Comparison of ENCODE assay signal across 2 cellular contexts in the genomic region with DNA sequence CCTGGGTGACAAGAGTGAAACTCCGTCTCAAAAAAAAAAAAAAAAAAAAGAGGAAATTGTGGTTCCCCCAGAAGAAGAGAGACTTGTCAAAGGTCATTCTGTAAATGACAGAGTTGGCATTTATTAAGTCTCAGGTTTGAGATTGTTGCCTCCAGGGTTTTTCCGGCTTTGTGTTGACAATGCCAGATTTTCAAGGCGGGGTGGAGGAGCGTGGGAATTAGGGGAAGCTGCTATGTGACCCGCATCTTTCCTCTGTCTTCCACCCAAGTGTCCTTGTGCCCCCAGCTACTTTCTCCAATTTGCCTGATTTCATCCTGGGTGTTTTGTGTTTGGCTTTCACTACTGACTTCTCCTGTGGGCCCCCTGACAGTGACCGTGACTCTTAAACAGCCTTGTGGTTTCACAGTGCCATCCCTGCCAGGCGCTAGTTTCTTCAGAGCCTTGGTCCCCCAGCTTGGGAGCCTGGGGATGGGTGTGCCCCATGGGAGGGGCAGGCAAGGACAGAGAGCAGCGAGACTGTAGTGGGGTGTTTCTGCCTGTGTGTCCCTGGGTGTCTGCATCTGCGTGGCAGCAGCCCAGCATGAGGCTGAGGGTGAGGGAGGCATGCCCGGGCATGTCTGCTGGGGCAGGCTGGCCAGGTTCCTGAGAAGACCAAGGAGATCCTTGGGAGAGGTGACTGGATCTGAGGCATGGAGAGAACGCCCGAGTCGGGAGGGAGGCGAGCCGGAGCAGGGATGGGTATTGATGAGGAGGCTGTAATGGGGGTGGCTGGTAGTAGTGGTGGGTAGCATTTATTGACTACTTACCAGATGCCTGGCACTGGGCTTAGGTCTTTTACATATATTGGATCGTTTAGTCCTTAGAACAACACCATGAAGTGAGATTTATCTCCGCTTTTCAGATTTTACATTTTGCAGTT.
TF ChIP-seq lines count a peak whose summit lies in the region.

No MANE protein-coding gene starts in this region.

TF ChIP-seq in GM12878, 131 proteins besides CTCF, POLR2A, EP300 and RAD21 (continues in another document):
- TF ChIP-seq FOS (IDR thresholded peaks at IDR 0.05; ENCODE audit: borderline replicate concordance, extremely low read depth, insufficient read length) = no peak
- no peak for TF ChIP-seq TCF7 (IDR thresholded peaks at IDR 0.05; ENCODE audit: borderline replicate concordance)
- TF ChIP-seq RELA (IDR thresholded peaks at IDR 0.05; ENCODE audit: borderline replicate concordance, partially characterized antibody) = no peak
- no peak for TF ChIP-seq NFIC (IDR thresholded peaks at IDR 0.05; ENCODE audit: low read depth, low read length)
- TF ChIP-seq SUZ12 (IDR thresholded peaks at IDR 0.05; ENCODE audit: unreplicated experiment) = no peak
- no peak for TF ChIP-seq SUPT20H (IDR thresholded peaks at IDR 0.05; ENCODE audit: borderline replicate concordance, control insufficient read depth, low read depth, low read length)
- peak; percentile 14; the same call in 1 of the 2 replicates for TF ChIP-seq BRCA1 (IDR thresholded peaks at IDR 0.05; ENCODE audit: low read depth, low read length)
- peak; percentile 71; the same call in 1 of the 2 replicates for TF ChIP-seq JUNB (IDR thresholded peaks at IDR 0.05)
- TF ChIP-seq KDM1A (IDR thresholded peaks at IDR 0.05; ENCODE audit: borderline replicate concordance) = no peak
- TF ChIP-seq, protein P1, sequence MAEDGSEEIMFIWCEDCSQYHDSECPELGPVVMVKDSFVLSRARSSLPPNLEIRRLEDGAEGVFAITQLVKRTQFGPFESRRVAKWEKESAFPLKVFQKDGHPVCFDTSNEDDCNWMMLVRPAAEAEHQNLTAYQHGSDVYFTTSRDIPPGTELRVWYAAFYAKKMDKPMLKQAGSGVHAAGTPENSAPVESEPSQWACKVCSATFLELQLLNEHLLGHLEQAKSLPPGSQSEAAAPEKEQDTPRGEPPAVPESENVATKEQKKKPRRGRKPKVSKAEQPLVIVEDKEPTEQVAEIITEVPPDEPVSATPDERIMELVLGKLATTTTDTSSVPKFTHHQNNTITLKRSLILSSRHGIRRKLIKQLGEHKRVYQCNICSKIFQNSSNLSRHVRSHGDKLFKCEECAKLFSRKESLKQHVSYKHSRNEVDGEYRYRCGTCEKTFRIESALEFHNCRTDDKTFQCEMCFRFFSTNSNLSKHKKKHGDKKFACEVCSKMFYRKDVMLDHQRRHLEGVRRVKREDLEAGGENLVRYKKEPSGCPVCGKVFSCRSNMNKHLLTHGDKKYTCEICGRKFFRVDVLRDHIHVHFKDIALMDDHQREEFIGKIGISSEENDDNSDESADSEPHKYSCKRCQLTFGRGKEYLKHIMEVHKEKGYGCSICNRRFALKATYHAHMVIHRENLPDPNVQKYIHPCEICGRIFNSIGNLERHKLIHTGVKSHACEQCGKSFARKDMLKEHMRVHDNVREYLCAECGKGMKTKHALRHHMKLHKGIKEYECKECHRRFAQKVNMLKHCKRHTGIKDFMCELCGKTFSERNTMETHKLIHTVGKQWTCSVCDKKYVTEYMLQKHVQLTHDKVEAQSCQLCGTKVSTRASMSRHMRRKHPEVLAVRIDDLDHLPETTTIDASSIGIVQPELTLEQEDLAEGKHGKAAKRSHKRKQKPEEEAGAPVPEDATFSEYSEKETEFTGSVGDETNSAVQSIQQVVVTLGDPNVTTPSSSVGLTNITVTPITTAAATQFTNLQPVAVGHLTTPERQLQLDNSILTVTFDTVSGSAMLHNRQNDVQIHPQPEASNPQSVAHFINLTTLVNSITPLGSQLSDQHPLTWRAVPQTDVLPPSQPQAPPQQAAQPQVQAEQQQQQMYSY (CRISPR knock-in tag; IDR thresholded peaks at IDR 0.05) = no peak
- TF ChIP-seq CBFB (IDR thresholded peaks at IDR 0.05; ENCODE audit: low read depth) = peak; percentile 62
- no peak for TF ChIP-seq SREBF1 (IDR thresholded peaks at IDR 0.05; ENCODE audit: low read length)
- TF ChIP-seq TCF3 (IDR thresholded peaks at IDR 0.05; ENCODE audit: borderline replicate concordance, insufficient read depth, low read depth, low read length) = no peak
- TF ChIP-seq STAT1 (conservative IDR thresholded peaks at IDR 0.05) = no peak
- no peak for TF ChIP-seq CHD4 (IDR thresholded peaks at IDR 0.05)
- TF ChIP-seq MXI1 (IDR thresholded peaks at IDR 0.05; ENCODE audit: low read depth, low read length) = 0 out of 2 replicates have a peak, but pooled peaks have one; percentile 9
- no peak for TF ChIP-seq MTA3 (IDR thresholded peaks at IDR 0.05; ENCODE audit: borderline replicate concordance, low read length)
- peak; percentile 49; the same call in 1 of the 2 replicates for TF ChIP-seq JUND (IDR thresholded peaks at IDR 0.05; ENCODE audit: low read depth, low read length)
- no peak; the same call in 2 of the 3 replicates for TF ChIP-seq POU2F2 (IDR thresholded peaks at IDR 0.05; ENCODE audit: borderline replicate concordance, low read depth, low read length)
- TF ChIP-seq ZSCAN29 (IDR thresholded peaks at IDR 0.05) = 0 out of 2 replicates have a peak, but pooled peaks have one; percentile 61
- TF ChIP-seq, protein P2, sequence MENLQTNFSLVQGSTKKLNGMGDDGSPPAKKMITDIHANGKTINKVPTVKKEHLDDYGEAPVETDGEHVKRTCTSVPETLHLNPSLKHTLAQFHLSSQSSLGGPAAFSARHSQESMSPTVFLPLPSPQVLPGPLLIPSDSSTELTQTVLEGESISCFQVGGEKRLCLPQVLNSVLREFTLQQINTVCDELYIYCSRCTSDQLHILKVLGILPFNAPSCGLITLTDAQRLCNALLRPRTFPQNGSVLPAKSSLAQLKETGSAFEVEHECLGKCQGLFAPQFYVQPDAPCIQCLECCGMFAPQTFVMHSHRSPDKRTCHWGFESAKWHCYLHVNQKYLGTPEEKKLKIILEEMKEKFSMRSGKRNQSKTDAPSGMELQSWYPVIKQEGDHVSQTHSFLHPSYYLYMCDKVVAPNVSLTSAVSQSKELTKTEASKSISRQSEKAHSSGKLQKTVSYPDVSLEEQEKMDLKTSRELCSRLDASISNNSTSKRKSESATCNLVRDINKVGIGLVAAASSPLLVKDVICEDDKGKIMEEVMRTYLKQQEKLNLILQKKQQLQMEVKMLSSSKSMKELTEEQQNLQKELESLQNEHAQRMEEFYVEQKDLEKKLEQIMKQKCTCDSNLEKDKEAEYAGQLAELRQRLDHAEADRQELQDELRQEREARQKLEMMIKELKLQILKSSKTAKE (IDR thresholded peaks at IDR 0.05; ENCODE audit: low read depth, poor library complexity, severe bottlenecking) = peak; percentile 90
- TF ChIP-seq HCFC1 (IDR thresholded peaks at IDR 0.05; ENCODE audit: low read length) = no peak

TF ChIP-seq in HepG2, 621 proteins besides CTCF, POLR2A, EP300 and RAD21:
- TF ChIP-seq SUZ12 (IDR thresholded peaks at IDR 0.05; ENCODE audit: low read depth, low read length) (no peak), BRD4 (CRISPR knock-in tag; IDR thresholded peaks at IDR 0.05) (peak; percentile 58; the same call in 1 of the 2 replicates), HNRNPL (IDR thresholded peaks at IDR 0.05; ENCODE audit: low read depth, low read length) (peak; percentile 87), ZNF577 (CRISPR knock-in tag; IDR thresholded peaks at IDR 0.05; ENCODE audit: borderline replicate concordance, low read depth) (no peak), EHMT2 (IDR thresholded peaks at IDR 0.05; ENCODE audit: borderline replicate concordance, low read depth, low read length) (no peak), SOX6 (IDR thresholded peaks at IDR 0.05) (no peak), SOX6 (CRISPR knock-in tag; IDR thresholded peaks at IDR 0.05) (no peak), TP53 (CRISPR knock-in tag; conservative IDR thresholded peaks at IDR 0.05) (peak; percentile 100), ZNF570 (CRISPR knock-in tag; IDR thresholded peaks at IDR 0.05; ENCODE audit: borderline replicate concordance) (no peak), HHEX (CRISPR knock-in tag; IDR thresholded peaks at IDR 0.05) (0 out of 2 replicates have a peak, but pooled peaks have one; percentile 20), NAIF1 (CRISPR knock-in tag; IDR thresholded peaks at IDR 0.05; ENCODE audit: borderline replicate concordance) (no peak), ZNF326 (CRISPR knock-in tag; IDR thresholded peaks at IDR 0.05; ENCODE audit: borderline replicate concordance) (no peak), ZNF768 (CRISPR knock-in tag; IDR thresholded peaks at IDR 0.05) (peak; percentile 46; the same call in 1 of the 2 replicates), PHF21A (CRISPR knock-in tag; IDR thresholded peaks at IDR 0.05) (0 out of 2 replicates have a peak, but pooled peaks have one; percentile 34), GABPB1 (CRISPR knock-in tag; IDR thresholded peaks at IDR 0.05) (0 out of 2 replicates have a peak, but pooled peaks have one; percentile 17), GATAD2A (CRISPR knock-in tag; IDR thresholded peaks at IDR 0.05) (0 out of 2 replicates have a peak, but pooled peaks have one; percentile 13), ZNF350 (CRISPR knock-in tag; IDR thresholded peaks at IDR 0.05; ENCODE audit: borderline replicate concordance, low read depth) (no peak)
- TF ChIP-seq, protein P3, sequence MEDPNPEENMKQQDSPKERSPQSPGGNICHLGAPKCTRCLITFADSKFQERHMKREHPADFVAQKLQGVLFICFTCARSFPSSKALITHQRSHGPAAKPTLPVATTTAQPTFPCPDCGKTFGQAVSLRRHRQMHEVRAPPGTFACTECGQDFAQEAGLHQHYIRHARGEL (CRISPR knock-in tag; IDR thresholded peaks at IDR 0.05) = no peak
- TF ChIP-seq, protein P4, sequence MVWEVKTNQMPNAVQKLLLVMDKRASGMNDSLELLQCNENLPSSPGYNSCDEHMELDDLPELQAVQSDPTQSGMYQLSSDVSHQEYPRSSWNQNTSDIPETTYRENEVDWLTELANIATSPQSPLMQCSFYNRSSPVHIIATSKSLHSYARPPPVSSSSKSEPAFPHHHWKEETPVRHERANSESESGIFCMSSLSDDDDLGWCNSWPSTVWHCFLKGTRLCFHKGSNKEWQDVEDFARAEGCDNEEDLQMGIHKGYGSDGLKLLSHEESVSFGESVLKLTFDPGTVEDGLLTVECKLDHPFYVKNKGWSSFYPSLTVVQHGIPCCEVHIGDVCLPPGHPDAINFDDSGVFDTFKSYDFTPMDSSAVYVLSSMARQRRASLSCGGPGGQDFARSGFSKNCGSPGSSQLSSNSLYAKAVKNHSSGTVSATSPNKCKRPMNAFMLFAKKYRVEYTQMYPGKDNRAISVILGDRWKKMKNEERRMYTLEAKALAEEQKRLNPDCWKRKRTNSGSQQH (CRISPR knock-in tag; IDR thresholded peaks at IDR 0.05; ENCODE audit: low read depth) = no peak
- TF ChIP-seq, protein P5, sequence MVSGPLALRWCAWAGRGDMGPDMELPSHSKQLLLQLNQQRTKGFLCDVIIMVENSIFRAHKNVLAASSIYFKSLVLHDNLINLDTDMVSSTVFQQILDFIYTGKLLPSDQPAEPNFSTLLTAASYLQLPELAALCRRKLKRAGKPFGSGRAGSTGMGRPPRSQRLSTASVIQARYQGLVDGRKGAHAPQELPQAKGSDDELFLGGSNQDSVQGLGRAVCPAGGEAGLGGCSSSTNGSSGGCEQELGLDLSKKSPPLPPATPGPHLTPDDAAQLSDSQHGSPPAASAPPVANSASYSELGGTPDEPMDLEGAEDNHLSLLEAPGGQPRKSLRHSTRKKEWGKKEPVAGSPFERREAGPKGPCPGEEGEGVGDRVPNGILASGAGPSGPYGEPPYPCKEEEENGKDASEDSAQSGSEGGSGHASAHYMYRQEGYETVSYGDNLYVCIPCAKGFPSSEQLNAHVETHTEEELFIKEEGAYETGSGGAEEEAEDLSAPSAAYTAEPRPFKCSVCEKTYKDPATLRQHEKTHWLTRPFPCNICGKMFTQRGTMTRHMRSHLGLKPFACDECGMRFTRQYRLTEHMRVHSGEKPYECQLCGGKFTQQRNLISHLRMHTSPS (CRISPR knock-in tag; IDR thresholded peaks at IDR 0.05; ENCODE audit: low read depth) = peak; percentile 50
- TF ChIP-seq, protein P6, sequence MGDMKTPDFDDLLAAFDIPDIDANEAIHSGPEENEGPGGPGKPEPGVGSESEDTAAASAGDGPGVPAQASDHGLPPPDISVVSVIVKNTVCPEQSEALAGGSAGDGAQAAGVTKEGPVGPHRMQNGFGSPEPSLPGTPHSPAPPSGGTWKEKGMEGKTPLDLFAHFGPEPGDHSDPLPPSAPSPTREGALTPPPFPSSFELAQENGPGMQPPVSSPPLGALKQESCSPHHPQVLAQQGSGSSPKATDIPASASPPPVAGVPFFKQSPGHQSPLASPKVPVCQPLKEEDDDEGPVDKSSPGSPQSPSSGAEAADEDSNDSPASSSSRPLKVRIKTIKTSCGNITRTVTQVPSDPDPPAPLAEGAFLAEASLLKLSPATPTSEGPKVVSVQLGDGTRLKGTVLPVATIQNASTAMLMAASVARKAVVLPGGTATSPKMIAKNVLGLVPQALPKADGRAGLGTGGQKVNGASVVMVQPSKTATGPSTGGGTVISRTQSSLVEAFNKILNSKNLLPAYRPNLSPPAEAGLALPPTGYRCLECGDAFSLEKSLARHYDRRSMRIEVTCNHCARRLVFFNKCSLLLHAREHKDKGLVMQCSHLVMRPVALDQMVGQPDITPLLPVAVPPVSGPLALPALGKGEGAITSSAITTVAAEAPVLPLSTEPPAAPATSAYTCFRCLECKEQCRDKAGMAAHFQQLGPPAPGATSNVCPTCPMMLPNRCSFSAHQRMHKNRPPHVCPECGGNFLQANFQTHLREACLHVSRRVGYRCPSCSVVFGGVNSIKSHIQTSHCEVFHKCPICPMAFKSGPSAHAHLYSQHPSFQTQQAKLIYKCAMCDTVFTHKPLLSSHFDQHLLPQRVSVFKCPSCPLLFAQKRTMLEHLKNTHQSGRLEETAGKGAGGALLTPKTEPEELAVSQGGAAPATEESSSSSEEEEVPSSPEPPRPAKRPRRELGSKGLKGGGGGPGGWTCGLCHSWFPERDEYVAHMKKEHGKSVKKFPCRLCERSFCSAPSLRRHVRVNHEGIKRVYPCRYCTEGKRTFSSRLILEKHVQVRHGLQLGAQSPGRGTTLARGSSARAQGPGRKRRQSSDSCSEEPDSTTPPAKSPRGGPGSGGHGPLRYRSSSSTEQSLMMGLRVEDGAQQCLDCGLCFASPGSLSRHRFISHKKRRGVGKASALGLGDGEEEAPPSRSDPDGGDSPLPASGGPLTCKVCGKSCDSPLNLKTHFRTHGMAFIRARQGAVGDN (CRISPR knock-in tag; IDR thresholded peaks at IDR 0.05) = peak; percentile 80
- TF ChIP-seq, protein P7, sequence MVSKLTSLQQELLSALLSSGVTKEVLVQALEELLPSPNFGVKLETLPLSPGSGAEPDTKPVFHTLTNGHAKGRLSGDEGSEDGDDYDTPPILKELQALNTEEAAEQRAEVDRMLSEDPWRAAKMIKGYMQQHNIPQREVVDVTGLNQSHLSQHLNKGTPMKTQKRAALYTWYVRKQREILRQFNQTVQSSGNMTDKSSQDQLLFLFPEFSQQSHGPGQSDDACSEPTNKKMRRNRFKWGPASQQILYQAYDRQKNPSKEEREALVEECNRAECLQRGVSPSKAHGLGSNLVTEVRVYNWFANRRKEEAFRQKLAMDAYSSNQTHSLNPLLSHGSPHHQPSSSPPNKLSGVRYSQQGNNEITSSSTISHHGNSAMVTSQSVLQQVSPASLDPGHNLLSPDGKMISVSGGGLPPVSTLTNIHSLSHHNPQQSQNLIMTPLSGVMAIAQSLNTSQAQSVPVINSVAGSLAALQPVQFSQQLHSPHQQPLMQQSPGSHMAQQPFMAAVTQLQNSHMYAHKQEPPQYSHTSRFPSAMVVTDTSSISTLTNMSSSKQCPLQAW (CRISPR knock-in tag; IDR thresholded peaks at IDR 0.05) = 0 out of 2 replicates have a peak, but pooled peaks have one; percentile 32
